8 cellular contexts compared by ENCODE assay signal in the genomic region with DNA sequence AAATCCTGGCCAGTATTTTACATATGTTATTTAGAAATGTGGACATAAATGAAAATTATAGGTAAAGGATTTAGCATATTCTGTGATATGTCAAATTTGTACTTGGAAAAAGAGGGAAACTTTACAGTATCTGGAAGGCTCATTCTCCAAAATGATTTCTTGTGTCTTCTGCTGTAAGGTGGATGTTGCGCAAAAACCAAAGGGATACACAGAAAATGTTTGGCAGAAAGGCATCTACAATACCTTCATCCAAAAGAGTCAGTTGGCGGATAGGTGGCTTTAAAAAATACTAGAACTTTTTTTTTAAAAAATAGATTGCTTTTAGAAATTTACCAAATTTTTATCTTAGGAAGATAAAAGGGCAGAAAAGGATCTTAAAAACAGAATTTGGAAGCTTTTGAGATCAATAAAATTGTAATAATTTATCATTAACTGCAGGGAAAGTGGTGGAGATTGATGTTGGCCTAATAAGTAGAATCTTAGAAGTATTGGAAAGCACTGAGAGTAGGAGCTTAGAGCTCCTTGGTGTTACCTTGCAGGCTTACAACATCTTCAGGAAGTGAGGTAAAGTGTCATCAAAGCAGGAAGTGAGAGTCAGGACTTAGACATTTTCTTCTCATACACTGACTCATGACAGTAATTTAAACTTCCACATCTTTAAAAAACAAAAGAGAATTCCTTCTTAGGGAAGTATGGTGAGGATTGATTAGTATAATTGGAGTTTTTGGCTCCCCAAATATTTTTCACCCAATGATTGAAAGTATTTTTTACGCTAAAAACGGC. TPM values are rescaled to one million over a fixed set of nuclear protein-coding genes. Genes with fewer than 3 reads are reported as not detected.
DNase-seq lines count a peak whose midpoint lies in the region; ATAC-seq and TF ChIP-seq lines count a peak whose summit lies in the region.

No MANE protein-coding gene starts in this region.

- DNase-seq in AG08395 (ENCODE audit: low spot score) = peak; percentile 28
- no peak for DNase-seq in SK-N-MC (ENCODE audit: low read depth, low spot score)
- DNase-seq in fibroblast of gingiva (ENCODE audit: low read depth) = peak; percentile 55
- no peak for DNase-seq in suprapubic skin (ENCODE audit: low spot score in 2 of 2)
- DNase-seq in omental fat pad (ENCODE audit: low spot score) = no peak
- no peak for DNase-seq in islet precursor cell

- H3K9me3 ChIP-seq in SK-N-MC (ENCODE audit: low read depth, low read length) (no peaks in the 10 kb centered on the region), suprapubic skin (no peaks in the 10 kb centered on the region)

- H3K27me3 ChIP-seq in suprapubic skin = no peaks in the 10 kb centered on the region

- H3K36me3 ChIP-seq in SK-N-MC (ENCODE audit: insufficient read depth, low read length) = peaks cover 29% of the 10 kb centered on the region
- H3K36me3 ChIP-seq in suprapubic skin = peaks cover 13% of the 10 kb centered on the region

- peak; percentile 31 for ATAC-seq in GM18873 (IDR thresholded peaks at IDR 0.05; ENCODE audit: low FRiP score, unreplicated experiment)
- peak; percentile 31 for ATAC-seq in HG03175 (IDR thresholded peaks at IDR 0.05; ENCODE audit: unreplicated experiment)
- ATAC-seq in omental fat pad (ENCODE audit: low FRiP score) = no peak

- H3K9ac ChIP-seq in SK-N-MC (ENCODE audit: insufficient read length) = no peak overlapping the region

- peaks cover 40% of the 10 kb centered on the region for H3K4me1 ChIP-seq in suprapubic skin

- H3K4me3 ChIP-seq in SK-N-MC = peak overlapping the region; percentile 92
- peak overlapping the region; percentile 77 for H3K4me3 ChIP-seq in suprapubic skin

- H3K27ac ChIP-seq in SK-N-MC (no peak overlapping the region), suprapubic skin (peak overlapping the region; percentile 6)

- TF ChIP-seq POLR2A in suprapubic skin (IDR thresholded peaks at IDR 0.05) = no peak

- WGBS in suprapubic skin = 93% methylated on average over 4 of the region's 4 CpGs

- no peak for TF ChIP-seq CTCF in suprapubic skin (IDR thresholded peaks at IDR 0.05)
- no peak for TF ChIP-seq CTCF in omental fat pad (IDR thresholded peaks at IDR 0.05)

- TF ChIP-seq EP300 in suprapubic skin (IDR thresholded peaks at IDR 0.05) = no peak

RNA-seq across cellular contexts. Expression of a gene that starts 2.1 kb away (rescaled TPM):
- total RNA-seq in suprapubic skin (10 to 100 TPM in 3 of 4 donors, 1 to 10 TPM in 1; 6.3 to 33.6 (median 16.1) TPM), omental fat pad (100 to 1,000 TPM in 2 of 4 donors, 10 to 100 TPM in 2; 58.3 to 318 (median 104) TPM)

Comparison
In these comparisons a context has a peak if more than half of its experiments do, and no peak if none do; other contexts are left out.
1. DNase-seq: peak in AG08395 (single experiment) and fibroblast of gingiva (single experiment); none in SK-N-MC (single experiment), suprapubic skin (0 of 2), omental fat pad (single experiment) and islet precursor cell (single experiment).